Comparison of ENCODE assay signal across 8 cellular contexts in the genomic region with DNA sequence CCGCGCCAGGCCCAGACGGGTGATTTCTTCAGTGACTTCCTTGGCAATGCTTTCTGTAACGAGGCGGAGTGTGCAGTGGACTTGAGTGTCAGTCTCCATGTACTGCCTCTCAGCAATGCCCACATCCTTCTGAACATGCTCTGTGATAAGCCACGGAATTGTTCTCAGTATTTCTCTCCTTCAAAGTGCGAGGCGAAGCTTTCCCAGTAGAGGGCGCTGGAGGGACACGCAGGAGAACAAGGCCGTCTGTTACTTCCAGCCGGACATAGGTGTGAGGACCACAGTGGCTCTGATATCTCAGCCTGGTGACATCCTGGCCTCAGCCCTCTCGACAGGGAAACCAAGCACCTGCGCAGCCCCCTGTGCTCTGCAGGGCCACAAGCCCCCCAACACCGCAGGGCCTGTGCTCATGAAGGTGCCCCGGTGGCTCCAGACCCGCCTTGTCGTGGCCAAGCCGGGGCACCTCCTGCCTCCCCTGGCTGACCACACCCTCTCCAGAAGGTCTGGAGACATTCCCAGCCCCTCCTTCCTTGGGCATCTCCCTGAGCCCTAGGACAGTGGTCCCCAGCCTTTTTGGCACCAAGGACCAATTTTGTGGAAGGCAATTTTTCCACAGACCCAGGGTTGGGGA. TPM values are rescaled to one million over a fixed set of nuclear protein-coding genes. Genes with fewer than 3 reads are reported as not detected.
DNase-seq lines count a peak whose midpoint lies in the region; ATAC-seq and TF ChIP-seq lines count a peak whose summit lies in the region.

No MANE protein-coding gene starts in this region.

- peak; percentile 93 for TF ChIP-seq CTCF in OCI-LY7 (conservative IDR thresholded peaks at IDR 0.05; ENCODE audit: low read length)
- TF ChIP-seq CTCF in cardiac muscle cell (IDR thresholded peaks at IDR 0.05; ENCODE audit: low read depth, low read length), result peak; percentile 99

- H3K27me3 ChIP-seq in cardiac muscle cell, result no peaks in the 10 kb centered on the region

- H3K36me3 ChIP-seq in OCI-LY7 (ENCODE audit: insufficient read depth, low read length) (no peaks in the 10 kb centered on the region), cardiac muscle cell (no peaks in the 10 kb centered on the region)

- H3K4me1 ChIP-seq in OCI-LY7 (ENCODE audit: insufficient read depth, low read length, poor library complexity, severe bottlenecking) (no peaks in the 10 kb centered on the region), cardiac muscle cell (ENCODE audit: low read depth) (no peaks in the 10 kb centered on the region)

- H3K9me3 ChIP-seq in OCI-LY7 (ENCODE audit: low read length), result no peaks in the 10 kb centered on the region
- no peaks in the 10 kb centered on the region for H3K9me3 ChIP-seq in cardiac muscle cell (ENCODE audit: low read depth)

- DNase-seq in DMS53 treated with DMSO at 0.1 percent for 48 hours (lab: John Stamatoyannopoulos, UW; ENCODE audit: unreplicated experiment) (peak; percentile 51), HuH-7.5 (ENCODE audit: low spot score) (peak; percentile 25), OCI-LY7 (ENCODE audit: low spot score) (peak; percentile 60), cardiac muscle cell (ENCODE audit: low read depth in 1 of 2, low spot score in 1 of 2) (peak; percentile 85 to 86), posterior vena cava (ENCODE audit: low spot score) (peak; percentile 95), NCI-H446 treated with DMSO at 0.1 percent for 48 hours (lab: John Stamatoyannopoulos, UW) (no peak)
- DNase-seq in activated naive CD4-positive, alpha-beta T cell treated with Interleukin-2 at 50 U/mL for 16 hours, result peak; percentile 26

- H3K27ac ChIP-seq in OCI-LY7 (ENCODE audit: low read depth, low read length, poor library complexity, severe bottlenecking), result no peak overlapping the region
- no peak overlapping the region for H3K27ac ChIP-seq in cardiac muscle cell

- H4K20me1 ChIP-seq in OCI-LY7 (ENCODE audit: insufficient read depth, low read length), result no peaks in the 10 kb centered on the region

- BruUV-seq in OCI-LY7 (replicated peaks; lab: Mats Ljungman, UMichigan), result no TSS peak

- H2AFZ ChIP-seq in OCI-LY7 (ENCODE audit: low read length), result no peak overlapping the region

- intact Hi-C loops in OCI-LY7 (cut with micrococcal nuclease; ENCODE audit: unreplicated experiment), result no loop called here
- intact Hi-C loops in posterior vena cava (cut with DNase I), result loop anchor here in 1 of 2 donors (10.0 kb wide), 2 partner anchors 83 to 333 kb away; no protein-coding TSS in a partner anchor

- no peaks in the 10 kb centered on the region for H3K79me2 ChIP-seq in OCI-LY7 (ENCODE audit: insufficient read depth, low read depth, low read length)

- CTCF ChIA-PET in OCI-LY7 (lab: Charles Lee; ENCODE audit: unreplicated experiment), result no interaction called here

- ATAC-seq in GM18867 (IDR thresholded peaks at IDR 0.05; ENCODE audit: unreplicated experiment), result no peak

- POLR2A ChIA-PET in OCI-LY7 (lab: Charles Lee), result no interaction called here

- H3K4me2 ChIP-seq in OCI-LY7 (ENCODE audit: low read length), result no peak overlapping the region

- H3K4me3 ChIP-seq in OCI-LY7 (ENCODE audit: low read depth, low read length, poor library complexity, severe bottlenecking), result no peak overlapping the region
- no peak overlapping the region for H3K4me3 ChIP-seq in cardiac muscle cell

- H3K9me2 ChIP-seq in OCI-LY7 (ENCODE audit: insufficient read depth, low read length), result no peaks in the 10 kb centered on the region

RNA-seq across cellular contexts. Expression of gene BACE2, which starts 46.1 kb away (rescaled TPM):
- total RNA-seq in OCI-LY7 (2014; rRNA removed; shearing (Covaris generic)), result not detected in 2 replicates
- not detected in 2 replicates for total RNA-seq in OCI-LY7 (2022)
- total RNA-seq in cardiac muscle cell, result 8.1 and 17.5 TPM in 2 replicates
- 8.8 and 10.4 TPM in 2 replicates for polyA plus RNA-seq in cardiac muscle cell
- 100 to 1,000 TPM in 1 of 2 donors, 10 to 100 TPM in 1; 70.4 to 102 TPM for total RNA-seq in posterior vena cava
